In the genomic region with DNA sequence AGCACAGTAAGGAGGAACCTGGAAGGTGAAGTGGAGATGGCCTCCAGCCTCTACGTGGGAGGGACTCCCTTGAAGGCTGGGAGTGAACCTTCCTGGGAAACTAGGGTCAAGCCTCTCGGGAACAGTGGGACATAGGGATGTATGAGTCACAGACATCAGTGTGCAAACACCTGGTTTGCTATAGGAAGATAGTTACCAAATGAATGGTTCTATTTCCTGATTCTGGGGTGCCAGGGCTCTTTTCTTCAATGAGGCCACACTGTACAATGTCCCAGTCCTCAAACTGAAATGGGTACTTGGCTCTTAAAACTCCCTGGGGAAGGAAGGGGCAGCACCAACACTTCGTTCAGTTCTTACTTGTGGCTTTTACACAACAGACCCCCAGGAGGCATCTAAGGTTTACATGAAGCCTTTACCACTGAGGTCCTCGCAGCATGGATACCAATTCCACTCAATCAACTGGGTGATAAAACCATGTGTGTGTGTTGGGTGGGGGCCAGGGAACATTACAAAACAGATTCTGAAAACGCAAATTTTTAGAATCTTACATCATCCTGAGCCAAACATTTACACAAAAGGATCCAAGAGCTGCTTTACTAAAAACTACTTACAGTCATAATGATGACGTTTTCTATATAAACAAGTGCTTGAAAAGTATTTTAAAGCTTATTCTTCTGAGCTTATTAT, we compare ENCODE assay signal across 9 cellular contexts. TPM values are rescaled to one million over a fixed set of nuclear protein-coding genes. Genes with fewer than 3 reads are reported as not detected.
DNase-seq lines count a peak whose midpoint lies in the region; ATAC-seq and TF ChIP-seq lines count a peak whose summit lies in the region.
"Had no signal": no experiment of that assay in that cellular context is flagged by ENCODE, and none has a peak within 500 bp of the region (broad histone marks: within the 10 kb centered on the region; RNA-seq: fewer than 3 reads in every experiment).

No MANE protein-coding gene starts in this region.

- peak; percentile 48 to 50 for ATAC-seq in stimulated activated naive B cell treated with anti-CD40 and anti-IgM and Interleukin-4, amounts not matched to agents 10 μg/mL and 1 μg/mL and 100 μg/mL, for 72 hours (replicated peaks)
- ATAC-seq: activated CD8-positive, alpha-beta T cell treated with anti-CD3 and anti-CD28 coated beads for 36 hours had no signal

- H3K4me3 Mint-ChIP-seq in activated naive CD8-positive, alpha-beta T cell treated with anti-CD3 and anti-CD28 coated beads for 36 hours = no peak overlapping the region
- H3K4me3 Mint-ChIP-seq in stimulated activated naive B cell treated with anti-CD40 and anti-IgM and Interleukin-4, amounts not matched to agents 10 μg/mL and 1 μg/mL and 100 μg/mL, for 72 hours = no peak overlapping the region
- H3K4me3 Mint-ChIP-seq in activated T-helper 1 cell treated with anti-CD3 and anti-CD28 coated beads, Interleukin-12 subunit alpha, Interleukin-12 subunit beta, Interleukin-2, Interleukin-4 antibody, amounts not matched to agents 30 ng/mL and 10 ng/mL and 1 ng/mL, durations not matched to agents 14 hours and 24 hours and 36 hours = no peak overlapping the region
- no peak overlapping the region for H3K4me3 Mint-ChIP-seq in progenitor cell of endocrine pancreas (ENCODE audit: low read depth)
- H3K4me3 Mint-ChIP-seq: activated CD8-positive, alpha-beta T cell treated with anti-CD3 and anti-CD28 coated beads for 36 hours had no signal

- CTCF ChIA-PET in HEK293T (lab: Yijun Ruan, JAX) = interaction anchor here (0.6 to 0.7 kb wide), 2 partner anchors 10 to 25 kb away, joined by 3 to 4 read pairs; no protein-coding TSS in a partner anchor

- H3K4me1 Mint-ChIP-seq in activated naive CD8-positive, alpha-beta T cell treated with anti-CD3 and anti-CD28 coated beads for 36 hours = peaks cover 2% of the 10 kb centered on the region
- H3K4me1 Mint-ChIP-seq in stimulated activated naive B cell treated with anti-CD40 and anti-IgM and Interleukin-4, amounts not matched to agents 10 μg/mL and 1 μg/mL and 100 μg/mL, for 72 hours = peaks cover 12 to 19% of the 10 kb centered on the region in 2 donors
- no peaks in the 10 kb centered on the region for H3K4me1 Mint-ChIP-seq in activated T-helper 1 cell treated with anti-CD3 and anti-CD28 coated beads, Interleukin-12 subunit alpha, Interleukin-12 subunit beta, Interleukin-2, Interleukin-4 antibody, amounts not matched to agents 30 ng/mL and 10 ng/mL and 1 ng/mL, durations not matched to agents 14 hours and 24 hours and 36 hours (ENCODE audit: low read depth)
- no peaks in the 10 kb centered on the region for H3K4me1 Mint-ChIP-seq in progenitor cell of endocrine pancreas (ENCODE audit: low read depth)

- no peak overlapping the region for H3K27ac ChIP-seq in left ventricle myocardium inferior (replicated peaks)

- no peaks in the 10 kb centered on the region for H3K9me3 Mint-ChIP-seq in activated naive CD8-positive, alpha-beta T cell treated with anti-CD3 and anti-CD28 coated beads for 36 hours
- no peaks in the 10 kb centered on the region for H3K9me3 Mint-ChIP-seq in stimulated activated naive B cell treated with anti-CD40 and anti-IgM and Interleukin-4, amounts not matched to agents 10 μg/mL and 1 μg/mL and 100 μg/mL, for 72 hours
- no peaks in the 10 kb centered on the region for H3K9me3 Mint-ChIP-seq in activated T-helper 1 cell treated with anti-CD3 and anti-CD28 coated beads, Interleukin-12 subunit alpha, Interleukin-12 subunit beta, Interleukin-2, Interleukin-4 antibody, amounts not matched to agents 30 ng/mL and 10 ng/mL and 1 ng/mL, durations not matched to agents 14 hours and 24 hours and 36 hours
- H3K9me3 Mint-ChIP-seq in progenitor cell of endocrine pancreas (ENCODE audit: low read depth) = no peaks in the 10 kb centered on the region
- H3K9me3 Mint-ChIP-seq: activated CD8-positive, alpha-beta T cell treated with anti-CD3 and anti-CD28 coated beads for 36 hours had no signal

- H3K27me3 ChIP-seq in left ventricle myocardium inferior (ENCODE audit: low read depth) = peaks cover 9% of the 10 kb centered on the region

- POLR2A ChIA-PET in HEK293T (lab: Yijun Ruan, JAX) = interaction anchor here (1.0 to 1.4 kb wide), 2 partner anchors 10 to 34 kb away, joined by 3 to 5 read pairs; a partner anchor contains a TSS

- peaks cover 19% of the 10 kb centered on the region for H3K4me1 ChIP-seq in left ventricle myocardium inferior

- no peak for TF ChIP-seq CTCF in left ventricle myocardium inferior (IDR thresholded peaks at IDR 0.05; ENCODE audit: borderline replicate concordance)
- no peak for TF ChIP-seq CTCF in progenitor cell of endocrine pancreas (IDR thresholded peaks at IDR 0.05; ENCODE audit: unreplicated experiment)

- H3K36me3 Mint-ChIP-seq in activated naive CD8-positive, alpha-beta T cell treated with anti-CD3 and anti-CD28 coated beads for 36 hours = peaks cover 21% of the 10 kb centered on the region
- H3K36me3 Mint-ChIP-seq in stimulated activated naive B cell treated with anti-CD40 and anti-IgM and Interleukin-4, amounts not matched to agents 10 μg/mL and 1 μg/mL and 100 μg/mL, for 72 hours = peaks cover 55 to 75% of the 10 kb centered on the region in 2 donors
- peaks cover 27% of the 10 kb centered on the region for H3K36me3 Mint-ChIP-seq in activated T-helper 1 cell treated with anti-CD3 and anti-CD28 coated beads, Interleukin-12 subunit alpha, Interleukin-12 subunit beta, Interleukin-2, Interleukin-4 antibody, amounts not matched to agents 30 ng/mL and 10 ng/mL and 1 ng/mL, durations not matched to agents 14 hours and 24 hours and 36 hours (ENCODE audit: low read depth)
- H3K36me3 Mint-ChIP-seq in progenitor cell of endocrine pancreas (ENCODE audit: insufficient read depth) = peaks cover 17% of the 10 kb centered on the region

- peaks cover 14% of the 10 kb centered on the region for H3K27me3 Mint-ChIP-seq in activated naive CD8-positive, alpha-beta T cell treated with anti-CD3 and anti-CD28 coated beads for 36 hours
- peaks cover 14 to 18% of the 10 kb centered on the region in 2 donors for H3K27me3 Mint-ChIP-seq in stimulated activated naive B cell treated with anti-CD40 and anti-IgM and Interleukin-4, amounts not matched to agents 10 μg/mL and 1 μg/mL and 100 μg/mL, for 72 hours
- H3K27me3 Mint-ChIP-seq in activated T-helper 1 cell treated with anti-CD3 and anti-CD28 coated beads, Interleukin-12 subunit alpha, Interleukin-12 subunit beta, Interleukin-2, Interleukin-4 antibody, amounts not matched to agents 30 ng/mL and 10 ng/mL and 1 ng/mL, durations not matched to agents 14 hours and 24 hours and 36 hours (ENCODE audit: insufficient read depth) = peaks cover 7% of the 10 kb centered on the region
- H3K27me3 Mint-ChIP-seq in progenitor cell of endocrine pancreas = peaks cover 17% of the 10 kb centered on the region

- H3K9me3 ChIP-seq in left ventricle myocardium inferior (replicated peaks) = no peaks in the 10 kb centered on the region

- H3K4me3 ChIP-seq in left ventricle myocardium inferior = no peak overlapping the region

- intact Hi-C loops in left ventricle myocardium inferior (cut with micrococcal nuclease) = no loop called here
- intact Hi-C loops in activated T-helper 1 cell treated with anti-CD3 and anti-CD28 coated beads, Interleukin-12 subunit alpha, Interleukin-12 subunit beta, Interleukin-2, Interleukin-4 antibody, amounts not matched to agents 30 ng/mL and 10 ng/mL and 1 ng/mL, durations not matched to agents 14 hours and 24 hours and 36 hours (cut with micrococcal nuclease) = no loop called here

- DNase-seq in HEK293T (ENCODE audit: extremely low spot score) (no peak), left ventricle myocardium inferior (peak; percentile 18), superior temporal gyrus (ENCODE audit: extremely low spot score) (no peak), progenitor cell of endocrine pancreas (ENCODE audit: low spot score, unreplicated experiment) (no peak), NCI-H1092 treated with DMSO at 0.1 percent for 48 hours (lab: John Stamatoyannopoulos, UW) (no peak)
- no peak for DNase-seq in activated naive CD8-positive, alpha-beta T cell treated with anti-CD3 and anti-CD28 coated beads for 36 hours
- no peak for DNase-seq in stimulated activated naive B cell treated with anti-CD40 and anti-IgM and Interleukin-4, amounts not matched to agents 10 μg/mL and 1 μg/mL and 100 μg/mL, for 72 hours
- DNase-seq in activated T-helper 1 cell treated with anti-CD3 and anti-CD28 coated beads, Interleukin-12 subunit alpha, Interleukin-12 subunit beta, Interleukin-2, Interleukin-4 antibody, amounts not matched to agents 30 ng/mL and 10 ng/mL and 1 ng/mL, durations not matched to agents 14 hours and 24 hours and 36 hours (ENCODE audit: low spot score) = no peak
- DNase-seq: activated CD8-positive, alpha-beta T cell treated with anti-CD3 and anti-CD28 coated beads for 36 hours had no signal

- H3K27ac Mint-ChIP-seq in activated naive CD8-positive, alpha-beta T cell treated with anti-CD3 and anti-CD28 coated beads for 36 hours = peak overlapping the region; percentile 54
- no peak overlapping the region for H3K27ac Mint-ChIP-seq in stimulated activated naive B cell treated with anti-CD40 and anti-IgM and Interleukin-4, amounts not matched to agents 10 μg/mL and 1 μg/mL and 100 μg/mL, for 72 hours
- no peak overlapping the region for H3K27ac Mint-ChIP-seq in activated T-helper 1 cell treated with anti-CD3 and anti-CD28 coated beads, Interleukin-12 subunit alpha, Interleukin-12 subunit beta, Interleukin-2, Interleukin-4 antibody, amounts not matched to agents 30 ng/mL and 10 ng/mL and 1 ng/mL, durations not matched to agents 14 hours and 24 hours and 36 hours
- H3K27ac Mint-ChIP-seq in progenitor cell of endocrine pancreas = no peak overlapping the region

- peaks cover 64% of the 10 kb centered on the region for H3K36me3 ChIP-seq in left ventricle myocardium inferior

RNA-seq across cellular contexts. Expression of a gene that starts 10.4 kb away (rescaled TPM):
- under 1 TPM; 0.27 to 0.34 TPM for total RNA-seq in activated naive CD8-positive, alpha-beta T cell treated with anti-CD3 and anti-CD28 coated beads for 36 hours
- total RNA-seq in left ventricle myocardium inferior (0.44 TPM), progenitor cell of endocrine pancreas (0.91 and 1.3 TPM in 2 replicates)
- 0.20 TPM in 1 of 2 replicates, not detected in the other for total RNA-seq in activated T-helper 1 cell treated with anti-CD3 and anti-CD28 coated beads, Interleukin-12 subunit alpha, Interleukin-12 subunit beta, Interleukin-2, Interleukin-4 antibody, amounts not matched to agents 30 ng/mL and 10 ng/mL and 1 ng/mL, durations not matched to agents 14 hours and 24 hours and 36 hours

RNA-seq across cellular contexts. Expression of a gene that starts 30.7 kb away (rescaled TPM):
- total RNA-seq in activated naive CD8-positive, alpha-beta T cell treated with anti-CD3 and anti-CD28 coated beads for 36 hours = not detected
- 17.3 TPM for total RNA-seq in left ventricle myocardium inferior
- not detected in 2 replicates for total RNA-seq in activated T-helper 1 cell treated with anti-CD3 and anti-CD28 coated beads, Interleukin-12 subunit alpha, Interleukin-12 subunit beta, Interleukin-2, Interleukin-4 antibody, amounts not matched to agents 30 ng/mL and 10 ng/mL and 1 ng/mL, durations not matched to agents 14 hours and 24 hours and 36 hours
- total RNA-seq in progenitor cell of endocrine pancreas = 0.07 and 0.13 TPM in 2 replicates
- total RNA-seq: activated CD8-positive, alpha-beta T cell treated with anti-CD3 and anti-CD28 coated beads for 36 hours had no signal

RNA-seq across cellular contexts. Expression of a gene that starts 34.3 kb away (rescaled TPM):
- total RNA-seq in activated naive CD8-positive, alpha-beta T cell treated with anti-CD3 and anti-CD28 coated beads for 36 hours = 10 to 100 TPM; 52.9 to 54.7 TPM
- total RNA-seq in left ventricle myocardium inferior (26.5 TPM), progenitor cell of endocrine pancreas (50.3 and 56.3 TPM in 2 replicates)
- 77.3 and 79.9 TPM in 2 replicates for total RNA-seq in activated T-helper 1 cell treated with anti-CD3 and anti-CD28 coated beads, Interleukin-12 subunit alpha, Interleukin-12 subunit beta, Interleukin-2, Interleukin-4 antibody, amounts not matched to agents 30 ng/mL and 10 ng/mL and 1 ng/mL, durations not matched to agents 14 hours and 24 hours and 36 hours

Comparison
In these comparisons a context has a peak if more than half of its experiments do, and no peak if none do; other contexts are left out.
1. RNA of a gene that starts 30.7 kb away (total RNA-seq): 17.3 TPM in left ventricle myocardium inferior (single experiment); 0.07 to 0.13 TPM in progenitor cell of endocrine pancreas, not detected in activated naive CD8-positive, alpha-beta T cell treated with anti-CD3 and anti-CD28 coated beads for 36 hours and not detected in activated T-helper 1 cell treated with anti-CD3 and anti-CD28 coated beads, Interleukin-12 subunit alpha, Interleukin-12 subunit beta, Interleukin-2, Interleukin-4 antibody, amounts not matched to agents 30 ng/mL and 10 ng/mL and 1 ng/mL, durations not matched to agents 14 hours and 24 hours and 36 hours; every median in the first group is over 10 times any median in the second.